13 cellular contexts compared by ENCODE assay signal in the genomic region with DNA sequence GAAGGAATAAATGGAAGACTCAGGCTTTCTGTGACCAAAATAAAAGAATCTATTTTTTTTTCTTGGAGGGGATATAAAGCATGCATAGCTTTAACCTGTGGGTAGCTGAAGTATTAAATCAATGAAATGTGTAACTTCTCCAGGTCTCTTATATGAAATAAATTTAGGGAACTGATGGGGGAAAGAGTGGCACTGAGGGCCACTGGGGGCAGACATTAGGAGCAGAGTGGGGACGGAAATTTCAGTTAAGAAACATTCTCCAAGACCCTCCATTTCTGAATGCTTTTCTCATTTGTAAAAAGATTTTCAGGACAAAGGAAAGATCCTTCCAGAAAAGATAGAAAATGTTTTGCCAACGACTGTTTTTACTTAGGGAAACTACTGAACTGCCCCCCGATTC.
A peak's percentile ranks its signal among the peaks of the same experiment; 100 is the strongest.
DNase-seq lines count a peak whose midpoint lies in the region; ATAC-seq and TF ChIP-seq lines count a peak whose summit lies in the region.
"Had no signal": no experiment of that assay in that cellular context is flagged by ENCODE, and none has a peak within 500 bp of the region (broad histone marks: within the 10 kb centered on the region; RNA-seq: fewer than 3 reads in every experiment).

No MANE protein-coding gene starts in this region.

- H3K27ac Mint-ChIP-seq in CD4-positive, CD25-positive, alpha-beta regulatory T cell = no peak overlapping the region
- no peak overlapping the region for H3K27ac Mint-ChIP-seq in HFFc6
- H3K27ac Mint-ChIP-seq in activated T-helper 2 cell treated with anti-CD3 and anti-CD28 coated beads, Interferon-gamma antibody, Interleukin-2, Interleukin-4, amounts not matched to agents 10 μg/mL and 5 μg/mL and 100 μg/mL, durations not matched to agents 14 hours and 24 hours and 36 hours = no peak overlapping the region

- peaks cover 62% of the 10 kb centered on the region for H3K27me3 Mint-ChIP-seq in CD4-positive, CD25-positive, alpha-beta regulatory T cell
- peaks cover 13% of the 10 kb centered on the region for H3K27me3 Mint-ChIP-seq in HFFc6 (ENCODE audit: insufficient read depth)
- H3K27me3 Mint-ChIP-seq in activated T-helper 2 cell treated with anti-CD3 and anti-CD28 coated beads, Interferon-gamma antibody, Interleukin-2, Interleukin-4, amounts not matched to agents 10 μg/mL and 5 μg/mL and 100 μg/mL, durations not matched to agents 14 hours and 24 hours and 36 hours (ENCODE audit: low read depth) = peaks cover 61% of the 10 kb centered on the region

- H3K4me3 Mint-ChIP-seq in CD4-positive, CD25-positive, alpha-beta regulatory T cell = peak overlapping the region in 3 of 4 donors; percentile 37 to 88 (median 87)
- H3K4me3 Mint-ChIP-seq in HFFc6 = peak overlapping the region; percentile 89
- H3K4me3 Mint-ChIP-seq in activated T-helper 2 cell treated with anti-CD3 and anti-CD28 coated beads, Interferon-gamma antibody, Interleukin-2, Interleukin-4, amounts not matched to agents 10 μg/mL and 5 μg/mL and 100 μg/mL, durations not matched to agents 14 hours and 24 hours and 36 hours (ENCODE audit: low read depth) = no peak overlapping the region

- H3K4me3 ChIP-seq in CD4-positive, CD25-positive, alpha-beta regulatory T cell (ENCODE audit: low read depth, low read length) = no peak overlapping the region
- H3K4me3 ChIP-seq in SU-DHL-6 (ENCODE audit: insufficient read depth, low read length, poor library complexity, severe bottlenecking) = no peak overlapping the region
- peak overlapping the region; percentile 96; the same call in 1 of the 2 replicates for H3K4me3 ChIP-seq in iPS-20b (ENCODE audit: low read length)
- no peak overlapping the region for H3K4me3 ChIP-seq in ovary
- H3K4me3 ChIP-seq: prostate gland had no signal

- H3K9me3 Mint-ChIP-seq in CD4-positive, CD25-positive, alpha-beta regulatory T cell = peaks cover 0 to 12% (median 0%) of the 10 kb centered on the region in 7 donors
- H3K9me3 Mint-ChIP-seq in HFFc6 = no peaks in the 10 kb centered on the region; the same call in 1 of the 2 replicates
- peaks cover 4% of the 10 kb centered on the region for H3K9me3 Mint-ChIP-seq in activated T-helper 2 cell treated with anti-CD3 and anti-CD28 coated beads, Interferon-gamma antibody, Interleukin-2, Interleukin-4, amounts not matched to agents 10 μg/mL and 5 μg/mL and 100 μg/mL, durations not matched to agents 14 hours and 24 hours and 36 hours

- no peak overlapping the region for H2AFZ ChIP-seq in SU-DHL-6 (ENCODE audit: low read depth, low read length, severe bottlenecking)

- no peaks in the 10 kb centered on the region for H3F3A ChIP-seq in SU-DHL-6 (ENCODE audit: insufficient read depth)

- TF ChIP-seq CTCF in HFFc6 (IDR thresholded peaks at IDR 0.05) (no peak), SU-DHL-6 (IDR thresholded peaks at IDR 0.05; ENCODE audit: insufficient read depth, low read length, poor library complexity, severe bottlenecking) (no peak), ovary (IDR thresholded peaks at IDR 0.05) (no peak)

- no peak for TF ChIP-seq POLR2A in ovary (IDR thresholded peaks at IDR 0.05)

- peaks cover 52% of the 10 kb centered on the region for H3K27me3 ChIP-seq in CD4-positive, CD25-positive, alpha-beta regulatory T cell (ENCODE audit: control insufficient read depth, insufficient read depth, low read length)
- no peaks in the 10 kb centered on the region for H3K27me3 ChIP-seq in SU-DHL-6 (ENCODE audit: low read length)
- peaks cover 16% of the 10 kb centered on the region; the same call in 1 of the 2 replicates for H3K27me3 ChIP-seq in iPS-20b (ENCODE audit: insufficient read depth, low read length)
- H3K27me3 ChIP-seq in ovary = no peaks in the 10 kb centered on the region

- no peaks in the 10 kb centered on the region for H3K9me2 ChIP-seq in SU-DHL-6 (replicated peaks; ENCODE audit: insufficient read depth, low read length)

- peaks cover 17% of the 10 kb centered on the region for H3K4me1 ChIP-seq in CD4-positive, CD25-positive, alpha-beta regulatory T cell (ENCODE audit: control insufficient read depth, insufficient read depth, low read length, poor library complexity, severe bottlenecking)
- H3K4me1 ChIP-seq in iPS-20b (ENCODE audit: insufficient read depth, low read length) = no peaks in the 10 kb centered on the region
- peaks cover 2% of the 10 kb centered on the region for H3K4me1 ChIP-seq in ovary (ENCODE audit: insufficient read depth)
- H3K4me1 ChIP-seq: prostate gland had no signal

- H4K20me1 ChIP-seq in SU-DHL-6 (ENCODE audit: low read depth, low read length) = no peaks in the 10 kb centered on the region

- peaks cover 0 to 24% (median 10%) of the 10 kb centered on the region in 4 donors for H3K4me1 Mint-ChIP-seq in CD4-positive, CD25-positive, alpha-beta regulatory T cell
- H3K4me1 Mint-ChIP-seq in HFFc6 (ENCODE audit: low read depth) = peaks cover 26% of the 10 kb centered on the region
- H3K4me1 Mint-ChIP-seq in activated T-helper 2 cell treated with anti-CD3 and anti-CD28 coated beads, Interferon-gamma antibody, Interleukin-2, Interleukin-4, amounts not matched to agents 10 μg/mL and 5 μg/mL and 100 μg/mL, durations not matched to agents 14 hours and 24 hours and 36 hours (ENCODE audit: low read depth) = peaks cover 26% of the 10 kb centered on the region

- H3K27ac ChIP-seq in CD4-positive, CD25-positive, alpha-beta regulatory T cell (ENCODE audit: insufficient read depth, low read length, poor library complexity, severe bottlenecking) = no peak overlapping the region
- no peak overlapping the region for H3K27ac ChIP-seq in SU-DHL-6 (ENCODE audit: low read depth, low read length)
- H3K27ac ChIP-seq in iPS-20b (ENCODE audit: low read length) = no peak overlapping the region
- H3K27ac ChIP-seq in ovary = no peak overlapping the region
- H3K27ac ChIP-seq: prostate gland had no signal

- DNase-seq in CD4-positive, CD25-positive, alpha-beta regulatory T cell = no peak
- DNase-seq in HFFc6 (no peak), DMS53 treated with DMSO at 0.1 percent for 48 hours (lab: John Stamatoyannopoulos, UW; ENCODE audit: unreplicated experiment) (no peak), ovary (no peak), middle frontal gyrus (ENCODE audit: extremely low spot score, low spot score) (no peak)
- no peak for DNase-seq in activated T-helper 2 cell treated with anti-CD3 and anti-CD28 coated beads, Interferon-gamma antibody, Interleukin-2, Interleukin-4, amounts not matched to agents 10 μg/mL and 5 μg/mL and 100 μg/mL, durations not matched to agents 14 hours and 24 hours and 36 hours (ENCODE audit: low spot score)
- DNase-seq: NCI-H1092; SHP77; stimulated activated CD4-positive, alpha-beta T cell treated with anti-CD3 and anti-CD28 coated beads, Interleukin-2, amount 100 ng/mL, for 24 hours had no signal

- peak overlapping the region; percentile 65 for H3K4me2 ChIP-seq in SU-DHL-6 (ENCODE audit: low read depth, low read length, poor library complexity, severe bottlenecking)

- 13 to 28% (median 16%) methylated on average over 3 of the region's 3 CpGs for WGBS in ovary, 3 donors

- intact Hi-C loops in ovary (cut with DNase I) = no loop called here
- intact Hi-C loops in activated T-helper 2 cell treated with anti-CD3 and anti-CD28 coated beads, Interferon-gamma antibody, Interleukin-2, Interleukin-4, amounts not matched to agents 10 μg/mL and 5 μg/mL and 100 μg/mL, durations not matched to agents 14 hours and 24 hours and 36 hours (cut with micrococcal nuclease) = loop anchor here (5.0 kb wide), 1 partner anchor 286 kb away; no protein-coding TSS in a partner anchor

- no peak for ATAC-seq in CD4-positive, CD25-positive, alpha-beta regulatory T cell (ENCODE audit: low read depth in 2 of 2)
- ATAC-seq: HCT116 had no signal

- no peaks in the 10 kb centered on the region for H3K36me3 Mint-ChIP-seq in CD4-positive, CD25-positive, alpha-beta regulatory T cell
- H3K36me3 Mint-ChIP-seq in HFFc6 (ENCODE audit: low read depth) = no peaks in the 10 kb centered on the region
- H3K36me3 Mint-ChIP-seq in activated T-helper 2 cell treated with anti-CD3 and anti-CD28 coated beads, Interferon-gamma antibody, Interleukin-2, Interleukin-4, amounts not matched to agents 10 μg/mL and 5 μg/mL and 100 μg/mL, durations not matched to agents 14 hours and 24 hours and 36 hours (ENCODE audit: low read depth) = no peaks in the 10 kb centered on the region

- no peak overlapping the region for H3K9ac ChIP-seq in SU-DHL-6 (ENCODE audit: low read length)
- H3K9ac ChIP-seq in iPS-20b (ENCODE audit: low read depth, low read length) = peak overlapping the region; percentile 68; the same call in 1 of the 2 replicates

- no peak for TF ChIP-seq EP300 in ovary (IDR thresholded peaks at IDR 0.05)

- no peaks in the 10 kb centered on the region for H3K79me2 ChIP-seq in SU-DHL-6 (ENCODE audit: insufficient read depth, low read length)

- no peaks in the 10 kb centered on the region for H3K36me3 ChIP-seq in CD4-positive, CD25-positive, alpha-beta regulatory T cell (ENCODE audit: control insufficient read depth, insufficient read depth, low read length)
- no peaks in the 10 kb centered on the region for H3K36me3 ChIP-seq in SU-DHL-6 (ENCODE audit: low read length)
- H3K36me3 ChIP-seq in iPS-20b (ENCODE audit: insufficient read depth, low read depth, low read length) = no peaks in the 10 kb centered on the region
- H3K36me3 ChIP-seq in ovary = no peaks in the 10 kb centered on the region
- H3K36me3 ChIP-seq: prostate gland had no signal

- H3K9me3 ChIP-seq in CD4-positive, CD25-positive, alpha-beta regulatory T cell (ENCODE audit: control insufficient read depth in 2 of 2, low read length in 2 of 2) = no peaks in the 10 kb centered on the region
- H3K9me3 ChIP-seq in SU-DHL-6 (ENCODE audit: insufficient read depth, low read length) (no peaks in the 10 kb centered on the region), iPS-20b (ENCODE audit: insufficient read depth, low read depth, low read length) (no peaks in the 10 kb centered on the region), ovary (no peaks in the 10 kb centered on the region)
- H3K9me3 ChIP-seq: prostate gland had no signal
